Comparison of ENCODE assay signal across 28 cellular contexts in the genomic region with DNA sequence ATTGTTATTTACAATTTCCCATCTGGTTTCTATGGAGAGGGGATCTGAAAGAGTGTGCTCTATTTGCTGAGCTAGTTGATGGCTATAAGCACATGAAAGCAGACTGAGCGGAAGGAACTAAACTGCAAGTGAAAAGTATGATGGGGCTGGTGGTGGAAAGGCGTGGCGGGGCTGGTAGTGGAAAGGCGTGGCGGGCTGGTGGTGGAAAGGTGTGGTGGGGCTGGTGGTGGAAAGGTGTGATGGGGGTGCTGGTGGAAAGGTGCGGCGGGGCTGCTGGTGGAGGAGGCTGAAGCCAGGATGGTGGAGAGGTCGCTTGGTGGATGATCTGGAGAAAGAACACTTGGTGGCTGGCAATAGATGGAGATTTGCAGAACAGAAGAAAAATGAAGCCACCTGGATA.
"Had no signal": no experiment of that assay in that cellular context is flagged by ENCODE, and none has a peak within 500 bp of the region (broad histone marks: within the 10 kb centered on the region; RNA-seq: fewer than 3 reads in every experiment).

No MANE protein-coding gene starts in this region.

- H3K27me3 ChIP-seq: pancreas, right lobe of liver, sigmoid colon, suprapubic skin, testis, tibial artery, transverse colon, upper lobe of right lung, uterus had no signal

- H3K27me3 Mint-ChIP-seq: type B pancreatic cell had no signal

- H3K27ac Mint-ChIP-seq: naive B cell; naive thymus-derived CD8-positive, alpha-beta T cell; natural killer cell treated with Interleukin-12 subunit alpha and Interleukin-12 subunit beta and Interleukin-15 and Interleukin-18, amount 100 ng/mL, for 72 hours; nephron progenitor cell; stimulated activated effector memory CD8-positive, alpha-beta T cell treated with anti-CD3 and anti-CD28 coated beads, Interleukin-12 subunit alpha, Interleukin-12 subunit beta, amount 100 ng/mL, for 72 hours; stimulated activated naive CD8-positive, alpha-beta T cell treated with anti-CD3 and anti-CD28 coated beads, Interleukin-15, amount 100 ng/mL, for 72 hours; type B pancreatic cell had no signal

- H3K36me3 Mint-ChIP-seq: naive B cell; natural killer cell treated with Interleukin-12 subunit alpha and Interleukin-12 subunit beta and Interleukin-15 and Interleukin-18, amount 100 ng/mL, for 72 hours; stimulated activated effector memory CD8-positive, alpha-beta T cell treated with anti-CD3 and anti-CD28 coated beads, Interleukin-12 subunit alpha, Interleukin-12 subunit beta, amount 100 ng/mL, for 72 hours had no signal

- H3K4me1 ChIP-seq: prostate gland, right lobe of liver, sigmoid colon, testis, tibial artery, upper lobe of right lung, uterus had no signal

- H3K4me3 Mint-ChIP-seq: naive B cell; naive thymus-derived CD8-positive, alpha-beta T cell; natural killer cell treated with Interleukin-12 subunit alpha and Interleukin-12 subunit beta and Interleukin-15 and Interleukin-18, amount 100 ng/mL, for 72 hours; nephron progenitor cell; neural crest cell; stimulated activated effector memory CD8-positive, alpha-beta T cell treated with anti-CD3 and anti-CD28 coated beads, Interleukin-12 subunit alpha, Interleukin-12 subunit beta, amount 100 ng/mL, for 72 hours; stimulated activated naive CD8-positive, alpha-beta T cell treated with anti-CD3 and anti-CD28 coated beads, Interleukin-15, amount 100 ng/mL, for 72 hours; type B pancreatic cell had no signal

- DNase-seq: naive B cell; naive thymus-derived CD8-positive, alpha-beta T cell; nephron progenitor cell; occipital lobe; pancreas; right cardiac atrium; right lobe of liver; sigmoid colon; small intestine; stimulated activated CD4-positive, alpha-beta T cell treated with anti-CD3 and anti-CD28 coated beads, Interleukin-15, amount 100 ng/mL, for 24 hours; stimulated activated CD4-positive, alpha-beta T cell treated with anti-CD3 and anti-CD28 coated beads, Interleukin-2, amount 100 ng/mL, for 24 hours; stimulated activated CD4-positive, alpha-beta T cell treated with anti-CD3 and anti-CD28 coated beads, Interleukin-2, amount 100 ng/mL, for 48 hours; stimulated activated CD4-positive, alpha-beta T cell treated with anti-CD3 and anti-CD28 coated beads, Interleukin-4, amount 100 ng/mL, for 24 hours; stimulated activated naive CD4-positive, alpha-beta T cell; stimulated activated naive CD8-positive, alpha-beta T cell treated with anti-CD3 and anti-CD28 coated beads, Interleukin-15, amount 100 ng/mL, for 72 hours; stimulated activated naive CD8-positive, alpha-beta T cell treated with anti-CD3 and anti-CD28 coated beads, Interleukin-15, Interleukin-2, amounts not matched to agents 100 U/mL and 50 U/mL, for 24 hours; substantia nigra; testis; tibial artery; transverse colon; upper lobe of right lung; uterus had no signal

- H3K4me3 ChIP-seq: pancreas, prostate gland, right lobe of liver, sigmoid colon, suprapubic skin, testis, tibial artery, transverse colon, upper lobe of right lung, uterus had no signal

- H3K4me1 Mint-ChIP-seq: naive B cell; nephron progenitor cell; neural crest cell; stimulated activated effector memory CD8-positive, alpha-beta T cell treated with anti-CD3 and anti-CD28 coated beads, Interleukin-12 subunit alpha, Interleukin-12 subunit beta, amount 100 ng/mL, for 72 hours; stimulated activated naive CD8-positive, alpha-beta T cell treated with anti-CD3 and anti-CD28 coated beads, Interleukin-15, amount 100 ng/mL, for 72 hours had no signal

- H3K9me3 Mint-ChIP-seq: naive thymus-derived CD8-positive, alpha-beta T cell; natural killer cell treated with Interleukin-12 subunit alpha and Interleukin-12 subunit beta and Interleukin-15 and Interleukin-18, amount 100 ng/mL, for 72 hours; neural crest cell; stimulated activated effector memory CD8-positive, alpha-beta T cell treated with anti-CD3 and anti-CD28 coated beads, Interleukin-12 subunit alpha, Interleukin-12 subunit beta, amount 100 ng/mL, for 72 hours; stimulated activated naive CD8-positive, alpha-beta T cell treated with anti-CD3 and anti-CD28 coated beads, Interleukin-15, amount 100 ng/mL, for 72 hours; type B pancreatic cell had no signal

- H3K9me3 ChIP-seq: pancreas, prostate gland, right lobe of liver, sigmoid colon, suprapubic skin, testis, tibial artery, transverse colon, upper lobe of right lung, uterus had no signal

- ATAC-seq: naive thymus-derived CD8-positive, alpha-beta T cell; natural killer cell treated with Interleukin-12 subunit alpha and Interleukin-12 subunit beta and Interleukin-15 and Interleukin-18, amount 100 ng/mL, for 72 hours; pancreas; right cardiac atrium; stimulated activated effector memory CD8-positive, alpha-beta T cell treated with anti-CD3 and anti-CD28 coated beads, Interleukin-12 subunit alpha, Interleukin-12 subunit beta, amount 100 ng/mL, for 72 hours; stimulated activated naive CD8-positive, alpha-beta T cell treated with anti-CD3 and anti-CD28 coated beads, Interleukin-15, amount 100 ng/mL, for 72 hours; stimulated activated naive CD8-positive, alpha-beta T cell treated with anti-CD3 and anti-CD28 coated beads, Interleukin-15, Interleukin-2, amounts not matched to agents 100 U/mL and 50 U/mL, for 24 hours; upper lobe of right lung had no signal

- H3K36me3 ChIP-seq: pancreas, prostate gland, right lobe of liver, sigmoid colon, suprapubic skin, tibial artery, upper lobe of right lung, uterus had no signal

- H3K27ac ChIP-seq: pancreas, prostate gland, right lobe of liver, sigmoid colon, suprapubic skin, testis, tibial artery, transverse colon, upper lobe of right lung, uterus had no signal
